ENCODE assay signal across 13 cellular contexts in the genomic region with DNA sequence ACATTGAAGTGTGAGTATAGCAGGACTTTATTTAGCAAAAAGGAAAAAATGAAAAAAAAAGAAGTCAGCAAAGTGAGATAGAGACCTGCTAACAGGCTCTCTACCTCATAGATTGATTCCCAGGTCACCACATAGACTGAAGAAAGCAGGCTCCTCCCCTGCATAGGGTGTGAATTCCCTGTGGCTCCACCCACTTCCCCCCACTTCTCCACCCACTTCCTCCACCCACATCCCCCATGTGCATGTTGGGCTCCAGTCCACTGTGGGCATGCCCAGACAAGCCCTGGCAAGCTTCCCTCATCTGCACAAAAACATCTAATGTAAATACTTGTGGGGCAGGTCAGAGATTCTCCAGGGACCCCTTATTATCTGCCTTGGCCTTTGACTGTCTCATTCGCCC.
DNase-seq lines count a peak whose midpoint lies in the region; ATAC-seq and TF ChIP-seq lines count a peak whose summit lies in the region.
"Had no signal": no experiment of that assay in that cellular context is flagged by ENCODE, and none has a peak within 500 bp of the region (broad histone marks: within the 10 kb centered on the region; RNA-seq: fewer than 3 reads in every experiment).

No MANE protein-coding gene starts in this region.

- H3K27ac ChIP-seq in sigmoid colon, result no peak overlapping the region
- H3K27ac ChIP-seq: tibial nerve had no signal

- H3K36me3 ChIP-seq in sigmoid colon, result no peaks in the 10 kb centered on the region
- H3K36me3 ChIP-seq: tibial nerve had no signal

- no peak for TF ChIP-seq POLR2A in sigmoid colon (IDR thresholded peaks at IDR 0.05)

- no peak overlapping the region for H3K4me3 ChIP-seq in sigmoid colon
- H3K4me3 ChIP-seq: tibial nerve had no signal

- intact Hi-C loops in sigmoid colon (cut with DNase I), result no loop called here
- intact Hi-C loops in posterior cingulate gyrus (cut with DNase I), result no loop called here

- H3K27me3 ChIP-seq in sigmoid colon, result no peaks in the 10 kb centered on the region
- H3K27me3 ChIP-seq: tibial nerve had no signal

- peak; percentile 86 for ATAC-seq in HG02759 (IDR thresholded peaks at IDR 0.05; ENCODE audit: unreplicated experiment)
- ATAC-seq: Panc1 had no signal

- no peaks in the 10 kb centered on the region for H3K4me1 ChIP-seq in sigmoid colon
- H3K4me1 ChIP-seq: tibial nerve had no signal

- 35 to 70% methylated on average over 1 of the region's 1 CpG for WGBS in sigmoid colon, 2 donors

- no peaks in the 10 kb centered on the region for H3K9me3 ChIP-seq in sigmoid colon
- H3K9me3 ChIP-seq: tibial nerve had no signal

- peak; percentile 26 for DNase-seq in DMS53 (lab: John Stamatoyannopoulos, UW)
- no peak for DNase-seq in DMS53 treated with DMSO at 0.1 percent for 48 hours (lab: John Stamatoyannopoulos, UW; ENCODE audit: unreplicated experiment)
- peak; percentile 0 for DNase-seq in amniotic epithelial cell (ENCODE audit: low read depth)
- DNase-seq in iris pigment epithelial cell (ENCODE audit: low read depth), result peak; percentile 47
- DNase-seq in sigmoid colon, result no peak
- no peak for DNase-seq in NCI-H526 treated with DMSO at 0.1 percent for 48 hours (lab: John Stamatoyannopoulos, UW)
- DNase-seq in posterior cingulate gyrus, result no peak
- DNase-seq: activated B cell treated with CpG ODN at 0.5 μM for 24 hours; activated effector memory CD4-positive, alpha-beta T cell treated with anti-CD3 and anti-CD28 coated beads, Interleukin-2, amount 50 U/mL, for 16 hours; effector memory CD4-positive, alpha-beta T cell had no signal

- no peak for TF ChIP-seq EP300 in sigmoid colon (IDR thresholded peaks at IDR 0.05)

- TF ChIP-seq CTCF in sigmoid colon (IDR thresholded peaks at IDR 0.05), result no peak

Comparison
In these comparisons a context has a peak if more than half of its experiments do, and no peak if none do; other contexts are left out.
1. DNase-seq: peak in DMS53 (single experiment), amniotic epithelial cell (single experiment) and iris pigment epithelial cell (single experiment); none in DMS53 treated with DMSO at 0.1 percent for 48 hours (single experiment), sigmoid colon (single experiment), NCI-H526 treated with DMSO at 0.1 percent for 48 hours (single experiment) and posterior cingulate gyrus (0 of 10).